10 cellular contexts compared by ENCODE assay signal in the genomic region with DNA sequence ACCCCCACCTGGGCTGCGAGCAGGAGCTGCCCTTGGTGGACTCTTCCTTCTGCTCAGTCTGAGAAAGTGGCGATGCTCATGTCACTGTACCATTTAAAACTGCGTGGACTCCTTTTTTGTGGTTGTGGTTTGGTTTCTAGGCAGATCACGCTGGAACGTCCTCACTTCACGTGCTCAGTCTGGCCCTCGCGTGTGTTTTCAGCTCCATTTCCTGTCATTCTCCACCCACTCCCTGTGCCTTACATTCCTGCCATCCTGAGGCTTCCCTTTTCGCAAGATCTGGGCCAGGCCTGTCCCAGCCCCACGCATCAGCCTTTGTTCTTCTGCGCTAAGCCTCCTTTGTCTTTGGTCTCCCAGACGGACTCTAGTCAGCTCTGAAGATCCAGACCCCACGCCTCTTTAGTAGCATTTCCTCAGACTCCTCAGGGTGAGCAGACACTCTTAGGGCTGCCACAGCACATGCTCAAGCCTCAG.
DNase-seq lines count a peak whose midpoint lies in the region; ATAC-seq lines count a peak whose summit lies in the region.
"Had no signal": no experiment of that assay in that cellular context is flagged by ENCODE, and none has a peak within 500 bp of the region (broad histone marks: within the 10 kb centered on the region; RNA-seq: fewer than 3 reads in every experiment).

No MANE protein-coding gene starts in this region.

- intact Hi-C loops in activated CD4-positive, alpha-beta T cell treated with anti-CD3 and anti-CD28 coated beads for 36 hours (cut with DNase I, micrococcal nuclease): no loop called here

- peak overlapping the region; percentile 72 for H3K27ac Mint-ChIP-seq in activated CD4-positive, alpha-beta T cell treated with anti-CD3 and anti-CD28 coated beads for 36 hours
- H3K27ac Mint-ChIP-seq in T-helper 17 cell: peak overlapping the region; percentile 90
- peak overlapping the region; percentile 10 for H3K27ac Mint-ChIP-seq in stimulated activated effector memory CD8-positive, alpha-beta T cell treated with anti-CD3 and anti-CD28 coated beads, Interleukin-12 subunit alpha, Interleukin-12 subunit beta, amount 100 ng/mL, for 72 hours

- H3K9me3 ChIP-seq in T-helper 17 cell (ENCODE audit: control insufficient read depth, low read length, poor library complexity, severe bottlenecking): no peaks in the 10 kb centered on the region
- H3K9me3 ChIP-seq: A549 had no signal

- peaks cover 22% of the 10 kb centered on the region for H3K4me1 Mint-ChIP-seq in activated CD4-positive, alpha-beta T cell treated with anti-CD3 and anti-CD28 coated beads for 36 hours
- peaks cover 18% of the 10 kb centered on the region for H3K4me1 Mint-ChIP-seq in T-helper 17 cell
- H3K4me1 Mint-ChIP-seq in stimulated activated effector memory CD8-positive, alpha-beta T cell treated with anti-CD3 and anti-CD28 coated beads, Interleukin-12 subunit alpha, Interleukin-12 subunit beta, amount 100 ng/mL, for 72 hours: peaks cover 10% of the 10 kb centered on the region

- POLR2A ChIA-PET in activated CD4-positive, alpha-beta T cell treated with anti-CD3 and anti-CD28 coated beads for 36 hours (lab: Charles Lee): interaction anchor here (0.5 kb wide), 1 partner anchor 267 kb away, joined by 3 read pairs; no protein-coding TSS in a partner anchor

- DNase-seq in activated CD4-positive, alpha-beta T cell treated with anti-CD3 and anti-CD28 coated beads for 36 hours: peak; percentile 18
- DNase-seq in activated CD4-positive, alpha-beta T cell treated with anti-CD3 and anti-CD28 coated beads for 1 hour: no peak
- no peak for DNase-seq in T-helper 17 cell
- DNase-seq in stimulated activated effector memory CD8-positive, alpha-beta T cell treated with anti-CD3 and anti-CD28 coated beads, Interleukin-12 subunit alpha, Interleukin-12 subunit beta, amount 100 ng/mL, for 72 hours (ENCODE audit: low spot score in 2 of 2): no peak
- DNase-seq in NCI-H2107 treated with DMSO at 0.1 percent for 48 hours (lab: John Stamatoyannopoulos, UW; ENCODE audit: unreplicated experiment): no peak
- DNase-seq: occipital lobe had no signal

- H3K4me3 Mint-ChIP-seq in activated CD4-positive, alpha-beta T cell treated with anti-CD3 and anti-CD28 coated beads for 36 hours: no peak overlapping the region
- H3K4me3 Mint-ChIP-seq in T-helper 17 cell: peak overlapping the region; percentile 71
- no peak overlapping the region for H3K4me3 Mint-ChIP-seq in stimulated activated effector memory CD8-positive, alpha-beta T cell treated with anti-CD3 and anti-CD28 coated beads, Interleukin-12 subunit alpha, Interleukin-12 subunit beta, amount 100 ng/mL, for 72 hours

- no peaks in the 10 kb centered on the region for H3K27me3 Mint-ChIP-seq in activated CD4-positive, alpha-beta T cell treated with anti-CD3 and anti-CD28 coated beads for 36 hours
- H3K27me3 Mint-ChIP-seq in T-helper 17 cell: no peaks in the 10 kb centered on the region

- H3K36me3 Mint-ChIP-seq in activated CD4-positive, alpha-beta T cell treated with anti-CD3 and anti-CD28 coated beads for 36 hours (ENCODE audit: low read depth): peaks cover 22% of the 10 kb centered on the region
- peaks cover 3% of the 10 kb centered on the region for H3K36me3 Mint-ChIP-seq in T-helper 17 cell (ENCODE audit: low read depth)
- no peaks in the 10 kb centered on the region for H3K36me3 Mint-ChIP-seq in stimulated activated effector memory CD8-positive, alpha-beta T cell treated with anti-CD3 and anti-CD28 coated beads, Interleukin-12 subunit alpha, Interleukin-12 subunit beta, amount 100 ng/mL, for 72 hours

- H3K9me3 Mint-ChIP-seq in activated CD4-positive, alpha-beta T cell treated with anti-CD3 and anti-CD28 coated beads for 36 hours (ENCODE audit: low read depth): no peaks in the 10 kb centered on the region
- no peaks in the 10 kb centered on the region for H3K9me3 Mint-ChIP-seq in stimulated activated effector memory CD8-positive, alpha-beta T cell treated with anti-CD3 and anti-CD28 coated beads, Interleukin-12 subunit alpha, Interleukin-12 subunit beta, amount 100 ng/mL, for 72 hours

- ATAC-seq in activated CD4-positive, alpha-beta T cell treated with anti-CD3 and anti-CD28 coated beads for 36 hours: peak; percentile 39
- peak; percentile 68 for ATAC-seq in T-helper 17 cell
- ATAC-seq in esophagus mucosa: peak; percentile 31
- ATAC-seq in stimulated activated effector memory CD8-positive, alpha-beta T cell treated with anti-CD3 and anti-CD28 coated beads, Interleukin-12 subunit alpha, Interleukin-12 subunit beta, amount 100 ng/mL, for 72 hours: no peak
- ATAC-seq in GM21381 (IDR thresholded peaks at IDR 0.05; ENCODE audit: unreplicated experiment): no peak
- ATAC-seq in HG03139 (IDR thresholded peaks at IDR 0.05; ENCODE audit: unreplicated experiment): no peak
- ATAC-seq: A549 had no signal

- CTCF ChIA-PET in activated CD4-positive, alpha-beta T cell treated with anti-CD3 and anti-CD28 coated beads for 36 hours (lab: Charles Lee): interaction anchor here (0.6 to 1.6 kb wide), 4 partner anchors 9 to 390 kb away, joined by 3 to 6 read pairs (median 4); no protein-coding TSS in a partner anchor

Comparison
In these comparisons a context has a peak if more than half of its experiments do, and no peak if none do; other contexts are left out.
1. ATAC-seq: peak in activated CD4-positive, alpha-beta T cell treated with anti-CD3 and anti-CD28 coated beads for 36 hours (single experiment), T-helper 17 cell (single experiment) and esophagus mucosa (single experiment); none in stimulated activated effector memory CD8-positive, alpha-beta T cell treated with anti-CD3 and anti-CD28 coated beads, Interleukin-12 subunit alpha, Interleukin-12 subunit beta, amount 100 ng/mL, for 72 hours (single experiment), GM21381 (single experiment) and HG03139 (single experiment).
2. H3K27ac Mint-ChIP-seq: peak in every context shown above with its lines; median percentile 90 in T-helper 17 cell; 72 in activated CD4-positive, alpha-beta T cell treated with anti-CD3 and anti-CD28 coated beads for 36 hours; 10 in stimulated activated effector memory CD8-positive, alpha-beta T cell treated with anti-CD3 and anti-CD28 coated beads, Interleukin-12 subunit alpha, Interleukin-12 subunit beta, amount 100 ng/mL, for 72 hours.